In the genomic region with DNA sequence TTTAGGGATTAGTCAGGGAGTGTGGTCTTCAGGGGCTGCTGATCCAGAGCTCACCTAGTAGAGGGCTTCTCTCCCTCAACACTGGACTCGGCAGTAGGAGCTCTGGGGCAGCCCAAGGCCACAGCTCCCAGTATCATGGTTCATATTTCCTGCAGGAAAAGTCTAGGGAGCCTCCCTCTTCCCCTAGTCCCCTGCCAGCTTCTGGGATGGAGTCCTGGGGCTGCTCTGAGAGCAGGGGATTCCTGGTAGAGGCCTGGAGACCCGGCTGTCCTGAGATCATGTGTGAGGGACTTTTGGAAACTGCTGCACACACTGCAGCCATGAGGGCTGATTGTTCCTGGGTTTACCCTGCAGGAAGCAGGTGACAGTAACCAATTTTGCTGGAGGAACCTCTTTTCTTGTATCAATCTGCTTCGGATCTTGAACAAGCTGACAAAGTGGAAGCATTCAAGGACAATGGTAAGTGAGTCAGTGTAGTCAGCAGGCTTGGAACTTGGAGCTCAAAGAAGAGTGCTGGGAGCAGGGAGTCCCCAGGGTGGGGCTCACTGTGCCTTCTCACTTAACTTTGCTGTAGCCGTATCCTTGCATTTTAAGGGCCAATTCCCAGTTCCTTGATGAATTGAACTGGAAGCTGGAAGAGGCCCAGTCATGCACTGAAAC, we compare ENCODE assay signal across 28 cellular contexts. TPM values are rescaled to one million over a fixed set of nuclear protein-coding genes. Genes with fewer than 3 reads are reported as not detected.
DNase-seq lines count a peak whose midpoint lies in the region; ATAC-seq and TF ChIP-seq lines count a peak whose summit lies in the region.
"Had no signal": no experiment of that assay in that cellular context is flagged by ENCODE, and none has a peak within 500 bp of the region (broad histone marks: within the 10 kb centered on the region; RNA-seq: fewer than 3 reads in every experiment).

No MANE protein-coding gene starts in this region.

- H3K36me3 ChIP-seq in GM23248 (ENCODE audit: low read depth), result peaks cover 58% of the 10 kb centered on the region
- peaks cover 81 to 96% of the 10 kb centered on the region in 2 experiments for H3K36me3 ChIP-seq in mesenchymal stem cell (ENCODE audit: control insufficient read depth in 1 of 2, insufficient read depth in 2 of 2, low read depth in 1 of 2, low read length in 2 of 2)
- H3K36me3 ChIP-seq in OCI-LY7 (ENCODE audit: insufficient read depth, low read length), result peaks cover 99% of the 10 kb centered on the region

- whole genome bisulfite sequencing in GM23248 (ENCODE audit: low coverage in 1 of 2, low lambda C conversion rate in 2 of 2, missing lambda C conversion rate in 2 of 2), 2 experiments, result 11 to 17% methylated on average over 4 of the region's 4 CpGs
- WGBS in mesenchymal stem cell, result 89% methylated on average over 3 of the region's 4 CpGs

- no peak overlapping the region for H2BK12ac ChIP-seq in mesenchymal stem cell (ENCODE audit: low read length in 2 of 2)

- no peak overlapping the region for H2BK5ac ChIP-seq in mesenchymal stem cell (ENCODE audit: low read depth, low read length, poor library complexity, severe bottlenecking)

- H4K8ac ChIP-seq in mesenchymal stem cell (ENCODE audit: low read length), result no peak overlapping the region

- H3K18ac ChIP-seq in mesenchymal stem cell (ENCODE audit: low read depth in 1 of 2, low read length in 2 of 2), result no peak overlapping the region

- H3K14ac ChIP-seq in mesenchymal stem cell (ENCODE audit: low read length in 2 of 2), result no peak overlapping the region

- no peaks in the 10 kb centered on the region for H3K9me2 ChIP-seq in GM23248 (ENCODE audit: insufficient read depth)
- no peaks in the 10 kb centered on the region for H3K9me2 ChIP-seq in OCI-LY7 (ENCODE audit: insufficient read depth, low read length)

- H3K4me1 ChIP-seq in GM23248 (ENCODE audit: insufficient read depth), result peaks cover 46% of the 10 kb centered on the region
- H3K4me1 ChIP-seq in mesenchymal stem cell (ENCODE audit: control insufficient read depth, insufficient read depth, low read depth, low read length), result peaks cover 7% of the 10 kb centered on the region
- no peaks in the 10 kb centered on the region for H3K4me1 ChIP-seq in OCI-LY7 (ENCODE audit: insufficient read depth, low read length, poor library complexity, severe bottlenecking)
- H3K4me1 ChIP-seq: HAP-1, SJSA1, tibial artery had no signal

- intact Hi-C loops in OCI-LY7 (cut with micrococcal nuclease; ENCODE audit: unreplicated experiment), result no loop called here

- peak overlapping the region; percentile 76 for H3K4me2 ChIP-seq in GM23248 (ENCODE audit: unreplicated experiment)
- no peak overlapping the region for H3K4me2 ChIP-seq in mesenchymal stem cell (ENCODE audit: low read length, poor library complexity, severe bottlenecking)
- no peak overlapping the region for H3K4me2 ChIP-seq in OCI-LY7 (ENCODE audit: low read length)
- H3K4me2 ChIP-seq: BLaER1 treated with 17β-estradiol and CSF1 and Interleukin-3, amounts not matched to agents 10 nM and 100 nM had no signal

- no peaks in the 10 kb centered on the region for H3K9me3 ChIP-seq in GM23248 (ENCODE audit: low read depth)
- H3K9me3 ChIP-seq in mesenchymal stem cell (ENCODE audit: control insufficient read depth, low read length), result no peaks in the 10 kb centered on the region
- no peaks in the 10 kb centered on the region for H3K9me3 ChIP-seq in OCI-LY7 (ENCODE audit: low read length)
- H3K9me3 ChIP-seq: BLaER1 treated with 17β-estradiol and CSF1 and Interleukin-3, amounts not matched to agents 10 nM and 100 nM; HAP-1; SJSA1; tibial artery had no signal

- POLR2A ChIA-PET in OCI-LY7 (lab: Charles Lee), result no interaction called here

- H3K27me3 ChIP-seq in GM23248 (replicated peaks; ENCODE audit: insufficient read depth) (no peaks in the 10 kb centered on the region), mesenchymal stem cell (ENCODE audit: control insufficient read depth in 1 of 2, insufficient read depth in 1 of 2, low read length in 2 of 2) (no peaks in the 10 kb centered on the region)
- H3K27me3 ChIP-seq: BLaER1 treated with 17β-estradiol and CSF1 and Interleukin-3, amounts not matched to agents 10 nM and 100 nM; SJSA1; tibial artery had no signal

- H3K79me2 ChIP-seq in GM23248 (ENCODE audit: insufficient read depth) (no peaks in the 10 kb centered on the region), OCI-LY7 (ENCODE audit: insufficient read depth, low read depth, low read length) (no peaks in the 10 kb centered on the region)

- CTCF ChIA-PET in OCI-LY7 (lab: Charles Lee; ENCODE audit: unreplicated experiment), result no interaction called here

- H3F3A ChIP-seq in GM23248 (ENCODE audit: insufficient read depth), result peaks cover 57% of the 10 kb centered on the region

- H2AFZ ChIP-seq in GM23248, result no peak overlapping the region
- no peak overlapping the region for H2AFZ ChIP-seq in mesenchymal stem cell (ENCODE audit: low read depth, low read length)
- H2AFZ ChIP-seq in OCI-LY7 (ENCODE audit: low read length), result no peak overlapping the region

- in situ Hi-C loops in GM23248 (cut with MboI), result no loop called here

- ATAC-seq in GM21515 (IDR thresholded peaks at IDR 0.05; ENCODE audit: unreplicated experiment), result no peak
- ATAC-seq: activated CD8-positive, alpha-beta T cell treated with anti-CD3 and anti-CD28 coated beads for 36 hours; activated T-helper 17 cell treated with anti-CD3 and anti-CD28 coated beads, Interleukin-2, amount 50 U/mL, for 72 hours; K562; sciatic nerve; stimulated activated naive CD8-positive, alpha-beta T cell treated with anti-CD3 and anti-CD28 coated beads, Interleukin-15, amount 100 ng/mL, for 72 hours had no signal

- DNase-seq in AG08395 (ENCODE audit: low spot score), result peak; percentile 42
- peak; percentile 82 for DNase-seq in GM23248
- peak; percentile 35 for DNase-seq in fibroblast of peridontal ligament (ENCODE audit: extremely low read depth)
- DNase-seq in mesenchymal stem cell, result no peak
- DNase-seq in NOMO-1 (lab: John Stamatoyannopoulos, UW; ENCODE audit: unreplicated experiment in 2 of 2), result no peak
- DNase-seq in OCI-LY7 (ENCODE audit: low spot score), result no peak
- no peak for DNase-seq in medulla oblongata (ENCODE audit: extremely low spot score)
- DNase-seq: activated CD8-positive, alpha-beta T cell treated with anti-CD3 and anti-CD28 coated beads for 36 hours; activated naive CD8-positive, alpha-beta T cell treated with anti-CD3 and anti-CD28 coated beads, Interleukin-2, amount 10 ng/mL, durations not matched to agents 7 days and 5 days; GF-D8; mesendoderm; NCI-H1105 treated with DMSO at 0.1 percent for 48 hours; NCI-H2029 treated with DMSO at 0.1 percent for 48 hours; NCI-H526 treated with DMSO at 0.1 percent for 48 hours; stimulated activated naive CD8-positive, alpha-beta T cell treated with anti-CD3 and anti-CD28 coated beads, Interleukin-15, amount 100 ng/mL, for 72 hours; T-helper 1 cell; tibial artery had no signal

- no peak overlapping the region for H2AK5ac ChIP-seq in mesenchymal stem cell (ENCODE audit: low read length, severe bottlenecking)

- H2BK120ac ChIP-seq in mesenchymal stem cell (ENCODE audit: low read depth, low read length), result no peak overlapping the region

- peaks cover 20% of the 10 kb centered on the region for H3K79me1 ChIP-seq in mesenchymal stem cell (replicated peaks; ENCODE audit: low read length, poor library complexity, severe bottlenecking)

- no peak overlapping the region for H3K4me3 ChIP-seq in GM23248
- H3K4me3 ChIP-seq in mesenchymal stem cell (ENCODE audit: insufficient read depth in 1 of 2, low read depth in 1 of 2, low read length in 2 of 2), result peak overlapping the region in 1 of 2 experiments; percentile 49
- H3K4me3 ChIP-seq in OCI-LY7 (ENCODE audit: low read depth, low read length, poor library complexity, severe bottlenecking), result no peak overlapping the region
- H3K4me3 ChIP-seq: BLaER1 treated with 17β-estradiol and CSF1 and Interleukin-3, amounts not matched to agents 10 nM and 100 nM; HAP-1; K562; SJSA1; tibial artery had no signal

- TF ChIP-seq CTCF in OCI-LY7 (conservative IDR thresholded peaks at IDR 0.05; ENCODE audit: low read length), result no peak

- no peak overlapping the region for H2BK15ac ChIP-seq in mesenchymal stem cell (ENCODE audit: low read depth, poor library complexity, severe bottlenecking)

- H3K9ac ChIP-seq in GM23248 (peak overlapping the region; percentile 59), mesenchymal stem cell (ENCODE audit: low read length) (peak overlapping the region; percentile 72)

- H4K20me1 ChIP-seq in GM23248 (ENCODE audit: insufficient read depth) (no peaks in the 10 kb centered on the region), OCI-LY7 (ENCODE audit: insufficient read depth, low read length) (no peaks in the 10 kb centered on the region)

- no peak overlapping the region for H3K4ac ChIP-seq in mesenchymal stem cell (ENCODE audit: low read depth in 1 of 2, low read length in 2 of 2)

- H3K23ac ChIP-seq in mesenchymal stem cell (ENCODE audit: low read length in 2 of 2), result peak overlapping the region in 1 of 2 experiments; percentile 5

- peak overlapping the region; percentile 70 for H3K27ac ChIP-seq in GM23248
- H3K27ac ChIP-seq in mesenchymal stem cell (ENCODE audit: low read length, poor library complexity, severe bottlenecking), result no peak overlapping the region
- no peak overlapping the region for H3K27ac ChIP-seq in OCI-LY7 (ENCODE audit: low read depth, low read length, poor library complexity, severe bottlenecking)
- H3K27ac ChIP-seq: BLaER1 treated with 17β-estradiol and CSF1 and Interleukin-3, amounts not matched to agents 10 nM and 100 nM; SJSA1; tibial artery had no signal

- no TSS peak for BruUV-seq in OCI-LY7 (replicated peaks; lab: Mats Ljungman, UMichigan)

- H4K91ac ChIP-seq in mesenchymal stem cell (ENCODE audit: low read length), result no peak overlapping the region

RNA-seq across cellular contexts. Expression of a gene that starts 16.3 kb away (rescaled TPM):
- 41.9 and 49.9 TPM in 2 replicates for total RNA-seq in GM23248 (2014; rRNA removed; shearing (Covaris generic))
- 21.3 and 24.4 TPM in 2 replicates for polyA plus RNA-seq in GM23248 (2016; fragmentation: Nextera tagmentation; extraction: Ambion mirVana)
- 19.9 TPM for polyA plus RNA-seq in mesenchymal stem cell (2013, experiment 1 of 2)
- polyA plus RNA-seq in mesenchymal stem cell (2013, experiment 2 of 2), result 19.7 TPM
- 33.1 and 45.5 TPM in 2 replicates for total RNA-seq in OCI-LY7 (2014; rRNA removed; shearing (Covaris generic))
- 42.2 and 43.7 TPM in 2 replicates for total RNA-seq in OCI-LY7 (2022)

RNA-seq across cellular contexts. Expression of a gene that starts 19.7 kb away (rescaled TPM):
- total RNA-seq in GM23248 (2014; rRNA removed; shearing (Covaris generic)), result not detected in 2 replicates
- not detected in 2 replicates for polyA plus RNA-seq in GM23248 (2016; fragmentation: Nextera tagmentation; extraction: Ambion mirVana)
- not detected for polyA plus RNA-seq in mesenchymal stem cell (2013, experiment 1 of 2)
- polyA plus RNA-seq in mesenchymal stem cell (2013, experiment 2 of 2), result not detected
- not detected in 2 replicates for total RNA-seq in OCI-LY7 (2014; rRNA removed; shearing (Covaris generic))
- total RNA-seq in OCI-LY7 (2022), result not detected in 2 replicates
- total RNA-seq: activated CD8-positive, alpha-beta T cell treated with anti-CD3 and anti-CD28 coated beads for 36 hours; activated naive CD8-positive, alpha-beta T cell treated with anti-CD3 and anti-CD28 coated beads, Interleukin-2, amount 10 ng/mL, durations not matched to agents 7 days and 5 days; activated T-helper 17 cell treated with anti-CD3 and anti-CD28 coated beads, Interleukin-2, amount 50 U/mL, for 72 hours; fibroblast of villous mesenchyme; K562; M059J; myocyte; posterior vena cava; sciatic nerve; SJSA1 had no signal
- polyA plus RNA-seq: K562 had no signal

Comparison
In these comparisons a context has a peak if more than half of its experiments do, and no peak if none do; other contexts are left out.
1. DNase-seq: peak in AG08395 (single experiment), GM23248 (single experiment) and fibroblast of peridontal ligament (single experiment); none in mesenchymal stem cell (single experiment), NOMO-1 (0 of 2), OCI-LY7 (single experiment) and medulla oblongata (single experiment).